1 cellular context compared by ENCODE assay signal in the genomic region with DNA sequence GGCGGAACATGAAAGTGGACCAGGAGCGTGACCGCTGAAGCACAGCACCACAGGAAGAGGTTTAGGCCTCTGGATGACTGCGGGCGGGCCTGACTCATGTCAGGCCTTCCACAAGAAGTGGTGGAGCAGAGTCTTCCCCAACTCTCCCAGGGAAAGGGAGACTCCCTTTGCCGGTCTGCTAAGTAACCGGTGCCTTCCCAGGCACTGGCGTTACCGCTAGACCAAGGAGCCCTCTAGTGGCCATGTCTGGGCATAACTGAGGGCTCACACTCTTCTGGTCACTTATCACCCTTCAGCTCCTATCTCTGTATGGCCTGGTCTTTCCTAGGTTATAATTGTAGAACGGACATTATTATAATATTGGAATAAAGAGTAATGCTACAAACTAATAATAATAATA.
TF ChIP-seq lines count a peak whose summit lies in the region.

No MANE protein-coding gene starts in this region.

TF ChIP-seq in H1, 55 proteins besides CTCF, POLR2A, EP300 and RAD21 (continued from another document):
- TF ChIP-seq, protein P1, sequence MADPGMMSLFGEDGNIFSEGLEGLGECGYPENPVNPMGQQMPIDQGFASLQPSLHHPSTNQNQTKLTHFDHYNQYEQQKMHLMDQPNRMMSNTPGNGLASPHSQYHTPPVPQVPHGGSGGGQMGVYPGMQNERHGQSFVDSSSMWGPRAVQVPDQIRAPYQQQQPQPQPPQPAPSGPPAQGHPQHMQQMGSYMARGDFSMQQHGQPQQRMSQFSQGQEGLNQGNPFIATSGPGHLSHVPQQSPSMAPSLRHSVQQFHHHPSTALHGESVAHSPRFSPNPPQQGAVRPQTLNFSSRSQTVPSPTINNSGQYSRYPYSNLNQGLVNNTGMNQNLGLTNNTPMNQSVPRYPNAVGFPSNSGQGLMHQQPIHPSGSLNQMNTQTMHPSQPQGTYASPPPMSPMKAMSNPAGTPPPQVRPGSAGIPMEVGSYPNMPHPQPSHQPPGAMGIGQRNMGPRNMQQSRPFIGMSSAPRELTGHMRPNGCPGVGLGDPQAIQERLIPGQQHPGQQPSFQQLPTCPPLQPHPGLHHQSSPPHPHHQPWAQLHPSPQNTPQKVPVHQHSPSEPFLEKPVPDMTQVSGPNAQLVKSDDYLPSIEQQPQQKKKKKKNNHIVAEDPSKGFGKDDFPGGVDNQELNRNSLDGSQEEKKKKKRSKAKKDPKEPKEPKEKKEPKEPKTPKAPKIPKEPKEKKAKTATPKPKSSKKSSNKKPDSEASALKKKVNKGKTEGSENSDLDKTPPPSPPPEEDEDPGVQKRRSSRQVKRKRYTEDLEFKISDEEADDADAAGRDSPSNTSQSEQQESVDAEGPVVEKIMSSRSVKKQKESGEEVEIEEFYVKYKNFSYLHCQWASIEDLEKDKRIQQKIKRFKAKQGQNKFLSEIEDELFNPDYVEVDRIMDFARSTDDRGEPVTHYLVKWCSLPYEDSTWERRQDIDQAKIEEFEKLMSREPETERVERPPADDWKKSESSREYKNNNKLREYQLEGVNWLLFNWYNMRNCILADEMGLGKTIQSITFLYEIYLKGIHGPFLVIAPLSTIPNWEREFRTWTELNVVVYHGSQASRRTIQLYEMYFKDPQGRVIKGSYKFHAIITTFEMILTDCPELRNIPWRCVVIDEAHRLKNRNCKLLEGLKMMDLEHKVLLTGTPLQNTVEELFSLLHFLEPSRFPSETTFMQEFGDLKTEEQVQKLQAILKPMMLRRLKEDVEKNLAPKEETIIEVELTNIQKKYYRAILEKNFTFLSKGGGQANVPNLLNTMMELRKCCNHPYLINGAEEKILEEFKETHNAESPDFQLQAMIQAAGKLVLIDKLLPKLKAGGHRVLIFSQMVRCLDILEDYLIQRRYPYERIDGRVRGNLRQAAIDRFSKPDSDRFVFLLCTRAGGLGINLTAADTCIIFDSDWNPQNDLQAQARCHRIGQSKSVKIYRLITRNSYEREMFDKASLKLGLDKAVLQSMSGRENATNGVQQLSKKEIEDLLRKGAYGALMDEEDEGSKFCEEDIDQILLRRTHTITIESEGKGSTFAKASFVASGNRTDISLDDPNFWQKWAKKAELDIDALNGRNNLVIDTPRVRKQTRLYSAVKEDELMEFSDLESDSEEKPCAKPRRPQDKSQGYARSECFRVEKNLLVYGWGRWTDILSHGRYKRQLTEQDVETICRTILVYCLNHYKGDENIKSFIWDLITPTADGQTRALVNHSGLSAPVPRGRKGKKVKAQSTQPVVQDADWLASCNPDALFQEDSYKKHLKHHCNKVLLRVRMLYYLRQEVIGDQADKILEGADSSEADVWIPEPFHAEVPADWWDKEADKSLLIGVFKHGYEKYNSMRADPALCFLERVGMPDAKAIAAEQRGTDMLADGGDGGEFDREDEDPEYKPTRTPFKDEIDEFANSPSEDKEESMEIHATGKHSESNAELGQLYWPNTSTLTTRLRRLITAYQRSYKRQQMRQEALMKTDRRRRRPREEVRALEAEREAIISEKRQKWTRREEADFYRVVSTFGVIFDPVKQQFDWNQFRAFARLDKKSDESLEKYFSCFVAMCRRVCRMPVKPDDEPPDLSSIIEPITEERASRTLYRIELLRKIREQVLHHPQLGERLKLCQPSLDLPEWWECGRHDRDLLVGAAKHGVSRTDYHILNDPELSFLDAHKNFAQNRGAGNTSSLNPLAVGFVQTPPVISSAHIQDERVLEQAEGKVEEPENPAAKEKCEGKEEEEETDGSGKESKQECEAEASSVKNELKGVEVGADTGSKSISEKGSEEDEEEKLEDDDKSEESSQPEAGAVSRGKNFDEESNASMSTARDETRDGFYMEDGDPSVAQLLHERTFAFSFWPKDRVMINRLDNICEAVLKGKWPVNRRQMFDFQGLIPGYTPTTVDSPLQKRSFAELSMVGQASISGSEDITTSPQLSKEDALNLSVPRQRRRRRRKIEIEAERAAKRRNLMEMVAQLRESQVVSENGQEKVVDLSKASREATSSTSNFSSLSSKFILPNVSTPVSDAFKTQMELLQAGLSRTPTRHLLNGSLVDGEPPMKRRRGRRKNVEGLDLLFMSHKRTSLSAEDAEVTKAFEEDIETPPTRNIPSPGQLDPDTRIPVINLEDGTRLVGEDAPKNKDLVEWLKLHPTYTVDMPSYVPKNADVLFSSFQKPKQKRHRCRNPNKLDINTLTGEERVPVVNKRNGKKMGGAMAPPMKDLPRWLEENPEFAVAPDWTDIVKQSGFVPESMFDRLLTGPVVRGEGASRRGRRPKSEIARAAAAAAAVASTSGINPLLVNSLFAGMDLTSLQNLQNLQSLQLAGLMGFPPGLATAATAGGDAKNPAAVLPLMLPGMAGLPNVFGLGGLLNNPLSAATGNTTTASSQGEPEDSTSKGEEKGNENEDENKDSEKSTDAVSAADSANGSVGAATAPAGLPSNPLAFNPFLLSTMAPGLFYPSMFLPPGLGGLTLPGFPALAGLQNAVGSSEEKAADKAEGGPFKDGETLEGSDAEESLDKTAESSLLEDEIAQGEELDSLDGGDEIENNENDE (IDR thresholded peaks at IDR 0.05; ENCODE audit: insufficient replicate concordance, low read length): no peak
- TF ChIP-seq JUN (IDR thresholded peaks at IDR 0.05; ENCODE audit: low read depth, low read length) (no peak), CBX5 (IDR thresholded peaks at IDR 0.05; ENCODE audit: low read depth, low read length) (no peak), RNF2 (IDR thresholded peaks at IDR 0.05; ENCODE audit: borderline replicate concordance, low read depth, low read length, missing control alignments, poor library complexity, severe bottlenecking) (no peak), ASH2L (IDR thresholded peaks at IDR 0.05; ENCODE audit: low read length) (no peak), HDAC2 (IDR thresholded peaks at IDR 0.05; ENCODE audit: borderline replicate concordance in 1 of 2, low read depth in 2 of 2, low read length in 2 of 2) (no peak), MAFK (IDR thresholded peaks at IDR 0.05; ENCODE audit: low read depth, low read length) (no peak)
- TF ChIP-seq, protein P2, sequence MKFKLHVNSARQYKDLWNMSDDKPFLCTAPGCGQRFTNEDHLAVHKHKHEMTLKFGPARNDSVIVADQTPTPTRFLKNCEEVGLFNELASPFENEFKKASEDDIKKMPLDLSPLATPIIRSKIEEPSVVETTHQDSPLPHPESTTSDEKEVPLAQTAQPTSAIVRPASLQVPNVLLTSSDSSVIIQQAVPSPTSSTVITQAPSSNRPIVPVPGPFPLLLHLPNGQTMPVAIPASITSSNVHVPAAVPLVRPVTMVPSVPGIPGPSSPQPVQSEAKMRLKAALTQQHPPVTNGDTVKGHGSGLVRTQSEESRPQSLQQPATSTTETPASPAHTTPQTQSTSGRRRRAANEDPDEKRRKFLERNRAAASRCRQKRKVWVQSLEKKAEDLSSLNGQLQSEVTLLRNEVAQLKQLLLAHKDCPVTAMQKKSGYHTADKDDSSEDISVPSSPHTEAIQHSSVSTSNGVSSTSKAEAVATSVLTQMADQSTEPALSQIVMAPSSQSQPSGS (IDR thresholded peaks at IDR 0.05; ENCODE audit: low read length): no peak
TF ChIP-seq in H1: peak in this region for 0.
